Comparison of ENCODE assay signal across 12 cellular contexts in genomic region chr3:23834082-23834870, GRCh38. TPM values are rescaled to one million over a fixed set of nuclear protein-coding genes. Genes with fewer than 3 reads are reported as not detected.
DNase-seq lines count a peak whose midpoint lies in the region; ATAC-seq, FAIRE-seq and TF ChIP-seq lines count a peak whose summit lies in the region.
"Had no signal": no experiment of that assay in that cellular context is flagged by ENCODE, and none has a peak within 500 bp of the region (broad histone marks: within the 10 kb centered on the region; RNA-seq: fewer than 3 reads in every experiment).

No MANE protein-coding gene starts in this region.

- H2AFZ ChIP-seq in HCT116 (ENCODE audit: low read depth, low read length, poor library complexity, severe bottlenecking) = no peak overlapping the region
- H2AFZ ChIP-seq in GM12878 (ENCODE audit: control insufficient read depth, low read depth, low read length) = no peak overlapping the region

- no peaks in the 10 kb centered on the region; the same call in 1 of the 2 replicates for H4K20me1 ChIP-seq in HCT116 (ENCODE audit: insufficient read depth)
- H4K20me1 ChIP-seq in GM12878 (ENCODE audit: control insufficient read depth, insufficient read depth) = 0 out of 2 replicates have a peak, but pooled peaks cover 3% of the 10 kb centered on the region

- TF ChIP-seq CTCF in HCT116 (IDR thresholded peaks at IDR 0.05 in 2 of 3, conservative IDR thresholded peaks at IDR 0.05 in 1 of 3; ENCODE audit: borderline replicate concordance in 1 of 3, insufficient read depth in 1 of 3, low read depth in 2 of 3, low read length in 2 of 3) (peak in 1 of 3 experiments; percentile 35; a peak in 1 of 6 replicates), GM12878 (IDR thresholded peaks at IDR 0.05 in 2 of 3, conservative IDR thresholded peaks at IDR 0.05 in 1 of 3; ENCODE audit: control insufficient read depth in 2 of 3, extremely low read depth in 1 of 3, insufficient read depth in 1 of 3, low read depth in 3 of 3, low read length in 3 of 3) (peak in 2 of 3 experiments; percentile 36 to 53; a peak in 5 of 6 replicates)

- no peak for TF ChIP-seq EP300 in GM12878 (IDR thresholded peaks at IDR 0.05; ENCODE audit: borderline replicate concordance in 1 of 2, control insufficient read depth in 1 of 2, low read depth in 2 of 2, low read length in 2 of 2)

- peak; percentile 7 for DNase-seq in Caki2 (ENCODE audit: low read depth)
- no peak for DNase-seq in HCT116 (ENCODE audit: low read depth, low spot score)
- DNase-seq in GM12878 (ENCODE audit: low read depth, low spot score) = no peak
- DNase-seq in lung microvascular endothelial cell (ENCODE audit: low read depth in 2 of 2) = peak; percentile 26 to 37
- no peak for DNase-seq in occipital lobe (lab: John Stamatoyannopoulos, UW)
- no peak for DNase-seq in germinal center (ENCODE audit: low spot score)
- DNase-seq: effector CD4-positive, alpha-beta T cell; lower lobe of right lung; stomach; T-helper 17 cell had no signal

- H3K36me3 ChIP-seq in HCT116 (ENCODE audit: control insufficient read depth in 1 of 2, insufficient read depth in 2 of 2, low read length in 2 of 2) (no peaks in the 10 kb centered on the region), GM12878 (ENCODE audit: control insufficient read depth in 2 of 2, insufficient read depth in 2 of 2, low read length in 1 of 2) (peaks cover 0 to 5% of the 10 kb centered on the region in 2 experiments; a peak in 3 of 4 replicates)
- H3K36me3 ChIP-seq: lower lobe of right lung, stomach had no signal

- RAD21 ChIA-PET in HCT116 (lab: Charles Lee; ENCODE audit: low non-redundant PET in 1 of 2, low total read pairs in 2 of 2, uncharacterized antibody in 2 of 2, unreplicated experiment in 2 of 2) (interaction anchor here in 1 of 2 experiments (0.6 kb wide), 1 partner anchor 185 kb away, joined by 3 read pairs; no protein-coding TSS in a partner anchor), GM12878 (lab: Charles Lee; ENCODE audit: unreplicated experiment) (interaction anchor here (0.6 to 4.4 kb wide), 28 partner anchors 6 to 185 kb away, joined by 3 to 28 read pairs (median 4); partner anchors contain the start of genes NKIRAS1 and RPL15)

- H3K79me2 ChIP-seq in HCT116 (ENCODE audit: insufficient read depth, low read length) (peaks cover 51% of the 10 kb centered on the region), GM12878 (ENCODE audit: control insufficient read depth, insufficient read depth, low read length) (peaks cover 87% of the 10 kb centered on the region)

- TF ChIP-seq POLR2A in HCT116 (IDR thresholded peaks at IDR 0.05; ENCODE audit: borderline replicate concordance, extremely low read depth, insufficient read depth, insufficient read length) (no peak), GM12878 (IDR thresholded peaks at IDR 0.05; ENCODE audit: low read depth, low read length) (no peak)

- H3K27me3 ChIP-seq in HCT116 (ENCODE audit: insufficient read depth, low read length) = no peaks in the 10 kb centered on the region
- H3K27me3 ChIP-seq in GM12878 (replicated peaks in 1 of 2; ENCODE audit: control insufficient read depth in 2 of 2, insufficient read depth in 2 of 2, low read length in 1 of 2) = no peaks in the 10 kb centered on the region
- H3K27me3 ChIP-seq: stomach had no signal

- H3K27ac ChIP-seq in HCT116 (ENCODE audit: low read depth, low read length) (no peak overlapping the region), GM12878 (ENCODE audit: control insufficient read depth, insufficient read depth) (no peak overlapping the region)
- H3K27ac ChIP-seq: lower lobe of right lung, stomach had no signal

- TF ChIP-seq RAD21 in HCT116 (IDR thresholded peaks at IDR 0.05; ENCODE audit: low read depth) = peak; percentile 53
- TF ChIP-seq RAD21 in GM12878 (IDR thresholded peaks at IDR 0.05; ENCODE audit: insufficient read depth, low read depth, low read length) = peak; percentile 65

- H3K9ac ChIP-seq in HCT116 (ENCODE audit: low read length) (no peak overlapping the region), GM12878 (ENCODE audit: control insufficient read depth, insufficient read depth, low read length) (no peak overlapping the region)

- no peaks in the 10 kb centered on the region for H3K9me2 ChIP-seq in HCT116 (ENCODE audit: insufficient read depth)

- intact Hi-C loops in HCT116 (cut with micrococcal nuclease) (no loop called here), GM12878 (cut with micrococcal nuclease; ENCODE audit: unreplicated experiment) (loop anchor here (5.0 kb wide), 1 partner anchor 33 kb away; no protein-coding TSS in a partner anchor)

- CTCF ChIA-PET in HCT116 (lab: Charles Lee) (interaction anchor here (0.8 to 1.9 kb wide), 11 partner anchors 8 to 186 kb away, joined by 3 to 14 read pairs (median 4); no protein-coding TSS in a partner anchor), GM12878 (lab: Yijun Ruan, JAX) (interaction anchor here (0.7 to 6.6 kb wide), 50 partner anchors 8 to 699 kb away, joined by 3 to 103 read pairs (median 4); no protein-coding TSS in a partner anchor)

- POLR2A ChIA-PET in HCT116 (lab: Charles Lee) (interaction anchor here (0.6 to 0.8 kb wide), 2 partner anchors 59 to 82 kb away, joined by 4 read pairs; partner anchors contain the start of genes NKIRAS1 and RPL15), GM12878 (lab: Charles Lee) (interaction anchor here (0.6 to 1.6 kb wide), 11 partner anchors 9 to 261 kb away, joined by 3 to 6 read pairs (median 3); no protein-coding TSS in a partner anchor)

- BruUV-seq in HCT116 (replicated peaks; lab: Mats Ljungman, UMichigan) = no TSS peak
- TSS peak; percentile 8 for BruUV-seq in GM12878 (replicated peaks; lab: Mats Ljungman, UMichigan)

- H3K9me3 ChIP-seq in HCT116 (ENCODE audit: control insufficient read depth in 1 of 2, insufficient read depth in 1 of 2, low read depth in 1 of 2, low read length in 2 of 2) = no peaks in the 10 kb centered on the region
- no peaks in the 10 kb centered on the region for H3K9me3 ChIP-seq in GM12878 (replicated peaks; ENCODE audit: control insufficient read depth, insufficient read depth, low read length)
- H3K9me3 ChIP-seq: lower lobe of right lung, stomach had no signal

- 60% methylated on average over 2 of the region's 2 CpGs for WGBS in GM12878 (ENCODE audit: insufficient coverage, insufficient replicate concordance, low lambda C conversion rate, missing lambda C conversion rate)

- H3K4me3 ChIP-seq in HCT116 (replicated peaks in 1 of 2; ENCODE audit: low read depth in 1 of 2, low read length in 2 of 2) (no peak overlapping the region), GM12878 (no peak overlapping the region)
- H3K4me3 ChIP-seq: lower lobe of right lung, stomach had no signal

- in situ Hi-C loops in Caki2 (cut with HindIII; ENCODE audit: low pct_unique_long_range_greater_than_20kb, low sequenced_read_pairs) (no loop called here), GM12878 (cut with MboI) (no loop called here)

- SMC1A ChIA-PET in GM12878 (lab: Charles Lee; ENCODE audit: uncharacterized antibody, unreplicated experiment) = interaction anchor here (0.6 to 14.1 kb wide), 28 partner anchors 9 to 912 kb away, joined by 3 to 224 read pairs (median 5); partner anchors contain the start of genes NKIRAS1 and RPL15

- no peak for FAIRE-seq in GM12878 (lab: Jason Lieb, UNC)

- H3K4me2 ChIP-seq in HCT116 (ENCODE audit: low read length) (no peak overlapping the region), GM12878 (ENCODE audit: control insufficient read depth, insufficient read depth) (no peak overlapping the region)

- peak; percentile 62 for ATAC-seq in HCT116
- ATAC-seq in GM12878 = no peak
- no peak for ATAC-seq in HG03108 (IDR thresholded peaks at IDR 0.05; ENCODE audit: unreplicated experiment)
- ATAC-seq in HG02885 (IDR thresholded peaks at IDR 0.05; ENCODE audit: poor library complexity, unreplicated experiment) = no peak
- ATAC-seq: lower lobe of right lung, T-helper 17 cell had no signal

- H3K4me1 ChIP-seq in HCT116 (ENCODE audit: control insufficient read depth in 1 of 2, insufficient read depth in 2 of 2, low read length in 2 of 2) (peaks cover 0 to 9% of the 10 kb centered on the region in 2 experiments; a peak in 2 of 4 replicates), GM12878 (ENCODE audit: control insufficient read depth, insufficient read depth, low read length) (peaks cover 56% of the 10 kb centered on the region)

TF ChIP-seq in HCT116, 20 proteins besides CTCF, POLR2A, EP300 and RAD21 (continues in another document):
- no peak for TF ChIP-seq ATF3 (IDR thresholded peaks at IDR 0.05)
- no peak for TF ChIP-seq SIN3A (IDR thresholded peaks at IDR 0.05; ENCODE audit: low read depth)

TF ChIP-seq in GM12878, 131 proteins besides CTCF, POLR2A, EP300 and RAD21 (continues in another document):
- no peak for TF ChIP-seq POLR2AphosphoS5 (IDR thresholded peaks at IDR 0.05; ENCODE audit: low read length)

RNA-seq across cellular contexts. Expression of gene UBE2E1, which starts 28.5 kb away (rescaled TPM):
- 60.6 and 80.2 TPM in 2 replicates for total RNA-seq in Caki2 (2014; rRNA removed; shearing (Covaris generic); ENCODE audit: low replicate concordance)
- total RNA-seq in HCT116 (2021; ENCODE audit: unreplicated experiment) = 75.1 TPM
- 41.2 and 49.8 TPM in 2 replicates for polyA plus RNA-seq in HCT116 (2012)
- 149 and 156 TPM in 2 replicates for total RNA-seq in GM12878 (2013; cell fraction: nucleolus; rRNA removed)
- 110 and 129 TPM in 2 replicates for total RNA-seq in GM12878 (2014; rRNA removed)
- total RNA-seq in GM12878 (2014; rRNA removed; fragmentation: Illumina TruSeq; extraction: Trizol) = 230 and 236 TPM in 2 replicates
- total RNA-seq in GM12878 (2021) = 162 and 167 TPM in 2 replicates
- 122 TPM for polyA plus RNA-seq in GM12878 (2011; ENCODE audit: low read depth)
- polyA plus RNA-seq in GM12878 (2011; rRNA removed) = 425 and 698 TPM in 2 replicates
- 160 and 172 TPM in 2 replicates for polyA plus RNA-seq in GM12878 (2011; cell fraction: cytosol; rRNA removed)
- 186 and 224 TPM in 2 replicates for polyA plus RNA-seq in GM12878 (2011; cell fraction: nucleus; rRNA removed)
- 192 and 242 TPM in 2 replicates for polyA plus RNA-seq in GM12878 (2012)
- 282 and 450 TPM in 2 replicates for polyA plus RNA-seq in GM12878 (2014; fragmentation: Illumina TruSeq; extraction: Trizol)
- polyA plus RNA-seq in GM12878 (2014; fragmentation: Nextera tagmentation; extraction: Ambion mirVana) = 100 to 1,000 TPM; 113 to 128 TPM
- polyA plus RNA-seq in GM12878 (2014; rRNA removed) = 159 and 202 TPM in 2 replicates
- polyA plus RNA-seq in GM12878 (2016; fragmentation: Nextera tagmentation; extraction: Ambion mirVana) = 10 to 100 TPM; 18.7 to 21.8 TPM
- 126 and 154 TPM in 2 replicates for polyA minus RNA-seq in GM12878 (2011; rRNA and poly(A)+ RNA removed)
- polyA minus RNA-seq in GM12878 (2011; cell fraction: cytosol; rRNA and poly(A)+ RNA removed) = 57.1 and 82.3 TPM in 2 replicates
- 84.7 and 98.8 TPM in 2 replicates for polyA minus RNA-seq in GM12878 (2011; cell fraction: nucleus; rRNA and poly(A)+ RNA removed)
- total RNA-seq in lung microvascular endothelial cell = 98.8 and 106 TPM in 2 replicates
- total RNA-seq in occipital lobe = 107 TPM

Comparison
In these comparisons a context has a peak if more than half of its experiments do, and no peak if none do; other contexts are left out.
1. DNase-seq: peak in Caki2 (single experiment) and lung microvascular endothelial cell (2 of 2); none in HCT116 (single experiment), GM12878 (single experiment), occipital lobe (single experiment) and germinal center (single experiment).